ENCODE assay signal across 17 cellular contexts in the genomic region with DNA sequence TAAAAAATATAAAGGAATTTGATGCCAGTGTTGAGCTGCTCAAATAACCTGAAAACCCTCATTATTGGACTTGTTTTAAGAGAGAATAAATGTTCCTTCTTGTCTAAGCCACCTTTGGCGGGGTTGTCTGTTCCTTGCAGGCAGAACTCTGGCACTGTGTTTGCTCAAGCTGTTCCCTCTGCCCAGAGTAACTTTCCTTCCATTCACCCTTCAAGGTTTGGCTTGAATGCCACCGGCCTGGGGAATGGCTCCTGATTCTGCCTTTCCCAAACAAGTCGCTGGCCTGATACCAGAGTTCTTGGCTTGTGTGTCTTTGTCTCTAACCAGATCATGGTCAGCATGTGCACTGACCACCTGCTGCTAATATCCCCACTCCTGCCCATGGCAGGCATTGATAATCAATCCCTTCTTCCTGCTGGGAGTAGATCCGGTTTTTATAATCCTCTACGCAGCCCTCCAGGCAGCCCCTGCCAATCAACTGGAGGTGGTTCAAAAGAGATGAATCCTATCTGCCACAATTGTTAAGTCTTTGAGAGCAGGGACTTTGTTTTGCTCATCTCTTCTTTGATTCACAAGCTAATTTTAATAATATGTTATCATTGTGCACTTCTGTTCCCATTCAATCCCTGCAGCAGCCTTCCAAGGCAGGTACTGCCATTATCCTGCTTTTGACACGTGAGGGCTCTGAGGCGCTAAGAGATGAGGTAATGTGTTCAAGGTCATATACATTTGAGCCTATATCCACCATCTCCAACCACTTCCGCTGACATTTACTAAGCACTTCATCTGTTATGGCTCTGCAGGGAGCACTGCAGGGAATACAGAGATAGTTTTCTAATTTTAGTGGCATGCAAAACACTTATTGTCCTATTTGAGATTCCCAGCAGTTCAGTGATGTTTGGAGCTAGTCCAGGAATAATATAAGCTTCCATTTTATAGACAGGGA. TPM values are rescaled to one million over a fixed set of nuclear protein-coding genes. Genes with fewer than 3 reads are reported as not detected.
DNase-seq lines count a peak whose midpoint lies in the region; ATAC-seq and TF ChIP-seq lines count a peak whose summit lies in the region.
"Had no signal": no experiment of that assay in that cellular context is flagged by ENCODE, and none has a peak within 500 bp of the region (broad histone marks: within the 10 kb centered on the region; RNA-seq: fewer than 3 reads in every experiment).

No MANE protein-coding gene starts in this region.

- BruUV-seq in Panc1 (replicated peaks; lab: Mats Ljungman, UMichigan), result no TSS peak

- peaks cover 17% of the 10 kb centered on the region for H3K27me3 ChIP-seq in ACC112 (ENCODE audit: insufficient read depth, low read length)
- no peaks in the 10 kb centered on the region for H3K27me3 ChIP-seq in Panc1 (ENCODE audit: control insufficient read depth, insufficient read depth, low read length)
- no peaks in the 10 kb centered on the region for H3K27me3 ChIP-seq in iPS-20b (ENCODE audit: insufficient read depth, low read length)
- H3K27me3 ChIP-seq: BE2C, SJSA1 had no signal

- H3K79me2 ChIP-seq in ACC112 (ENCODE audit: control insufficient read depth, insufficient read depth, low read length, unreplicated experiment), result no peaks in the 10 kb centered on the region

- CTCF ChIA-PET in HEK293 (lab: Yijun Ruan, JAX), result interaction anchor here (1.0 to 1.6 kb wide), 5 partner anchors 16 to 444 kb away, joined by 3 to 5 read pairs (median 3); no protein-coding TSS in a partner anchor
- CTCF ChIA-PET in Panc1 (lab: Charles Lee), result no interaction called here

- H3K36me3 ChIP-seq in ACC112 (ENCODE audit: insufficient read depth, low read length) (no peaks in the 10 kb centered on the region), HEK293 (ENCODE audit: control insufficient read depth in 2 of 2, insufficient read depth in 1 of 2, low read length in 2 of 2) (no peaks in the 10 kb centered on the region), Panc1 (ENCODE audit: control insufficient read depth, insufficient read depth, low read length) (no peaks in the 10 kb centered on the region), iPS-20b (ENCODE audit: insufficient read depth, low read depth, low read length) (no peaks in the 10 kb centered on the region)
- H3K36me3 ChIP-seq: BE2C, SJSA1 had no signal

- intact Hi-C loops in Panc1 (cut with micrococcal nuclease; ENCODE audit: unreplicated experiment), result no loop called here

- TF ChIP-seq CTCF in HEK293 (tag by site-specific recombination; IDR thresholded peaks at IDR 0.05), result no peak
- no peak for TF ChIP-seq CTCF in Panc1 (IDR thresholded peaks at IDR 0.05)
- no peak for TF ChIP-seq CTCF in GM13976 (IDR thresholded peaks at IDR 0.05; ENCODE audit: borderline replicate concordance, control extremely low read depth, extremely low read depth, insufficient read depth, missing control alignments)

- DNase-seq in Panc1 (ENCODE audit: low read depth, low spot score) (no peak), NCI-H2171 (lab: John Stamatoyannopoulos, UW) (no peak), occipital lobe (lab: John Stamatoyannopoulos, UW) (no peak), GM13976 (ENCODE audit: low spot score) (no peak)
- DNase-seq: activated effector memory CD4-positive, alpha-beta T cell treated with Interleukin-2 at 50 U/mL for 16 hours; BE2C; DND-41; foreskin melanocyte; stimulated activated CD4-positive, alpha-beta T cell treated with anti-CD3 and anti-CD28 coated beads, Interleukin-2, amount 100 ng/mL, for 24 hours; stimulated activated CD8-positive, alpha-beta memory T cell treated with anti-CD3 and anti-CD28 coated beads, Interleukin-4, amount 100 ng/mL, for 48 hours had no signal

- in situ Hi-C loops in Panc1 (cut with HindIII; ENCODE audit: low pct_unique_long_range_greater_than_20kb, low sequenced_read_pairs), result no loop called here
- in situ Hi-C loops in GM13976 (cut with MboI; ENCODE audit: low sequenced_read_pairs, unreplicated experiment), result no loop called here

- peak overlapping the region; percentile 53; the same call in 1 of the 2 replicates for H3K9ac ChIP-seq in iPS-20b (ENCODE audit: low read depth, low read length)

- POLR2A ChIA-PET in HEK293 (lab: Yijun Ruan, JAX) (no interaction called here), Panc1 (lab: Charles Lee) (no interaction called here)

- H3K9me3 ChIP-seq in HEK293 (ENCODE audit: control insufficient read depth, insufficient read depth, low read depth, low read length) (no peaks in the 10 kb centered on the region), Panc1 (ENCODE audit: control insufficient read depth, insufficient read depth, low read depth, low read length) (no peaks in the 10 kb centered on the region), iPS-20b (ENCODE audit: insufficient read depth, low read depth, low read length) (no peaks in the 10 kb centered on the region)
- H3K9me3 ChIP-seq: BE2C, SJSA1 had no signal

- H3K4me1 ChIP-seq in ACC112 (ENCODE audit: control insufficient read depth, insufficient read depth, low read length, unreplicated experiment) (peaks cover 8% of the 10 kb centered on the region), HEK293 (ENCODE audit: control insufficient read depth, insufficient read depth, low read length) (peaks cover 8% of the 10 kb centered on the region), Panc1 (ENCODE audit: control insufficient read depth, insufficient read depth, low read length) (peaks cover 25% of the 10 kb centered on the region), iPS-20b (ENCODE audit: insufficient read depth, low read length) (peaks cover 24% of the 10 kb centered on the region)
- H3K4me1 ChIP-seq: SJSA1 had no signal

- H3K4me3 ChIP-seq in ACC112 (ENCODE audit: low read depth, low read length), result no peak overlapping the region
- H3K4me3 ChIP-seq in HEK293 (ENCODE audit: low read depth, low read length), result no peak overlapping the region
- H3K4me3 ChIP-seq in Panc1 (ENCODE audit: low read depth in 2 of 2, low read length in 2 of 2), result no peak overlapping the region
- H3K4me3 ChIP-seq in iPS-20b (ENCODE audit: low read length), result peak overlapping the region; percentile 17; the same call in 1 of the 2 replicates
- H3K4me3 ChIP-seq: SJSA1 had no signal

- no peak for ATAC-seq in Panc1
- no peak for ATAC-seq in HG02885 (IDR thresholded peaks at IDR 0.05; ENCODE audit: poor library complexity, unreplicated experiment)

- H2AFZ ChIP-seq in ACC112 (ENCODE audit: low read length, unreplicated experiment), result peak overlapping the region; percentile 9

- H3K27ac ChIP-seq in ACC112 (ENCODE audit: low read depth, low read length) (no peak overlapping the region), HEK293 (ENCODE audit: extremely low read depth, low read depth, low read length) (no peak overlapping the region; the same call in 1 of the 2 replicates), Panc1 (ENCODE audit: low read length) (peak overlapping the region; percentile 37; the same call in 1 of the 2 replicates), iPS-20b (ENCODE audit: low read length) (peak overlapping the region; percentile 6)
- H3K27ac ChIP-seq: SJSA1 had no signal

TF ChIP-seq in HEK293, 187 proteins besides CTCF, POLR2A, EP300 and RAD21 (continues in another document):
- TF ChIP-seq SP2 (tag by site-specific recombination; IDR thresholded peaks at IDR 0.05) (peak; percentile 9; the same call in 1 of the 2 replicates), ZIC2 (tag by site-specific recombination; IDR thresholded peaks at IDR 0.05) (peak; percentile 63), ZNF23 (tag by site-specific recombination; IDR thresholded peaks at IDR 0.05; ENCODE audit: borderline replicate concordance) (peak; percentile 82; the same call in 1 of the 2 replicates), ZNF544 (tag by site-specific recombination; IDR thresholded peaks at IDR 0.05) (no peak), IKZF3 (tag by site-specific recombination; IDR thresholded peaks at IDR 0.05) (peak; percentile 16; the same call in 1 of the 2 replicates), ZSCAN30 (tag by site-specific recombination; IDR thresholded peaks at IDR 0.05) (no peak), ZNF514 (tag by site-specific recombination; IDR thresholded peaks at IDR 0.05) (no peak), ZEB2 (tag by site-specific recombination; IDR thresholded peaks at IDR 0.05) (no peak), ZNF621 (tag by site-specific recombination; IDR thresholded peaks at IDR 0.05) (no peak), ZNF600 (tag by site-specific recombination; IDR thresholded peaks at IDR 0.05) (peak; percentile 79), ZBTB17 (tag by site-specific recombination; IDR thresholded peaks at IDR 0.05) (peak; percentile 80)
- TF ChIP-seq, protein P1, sequence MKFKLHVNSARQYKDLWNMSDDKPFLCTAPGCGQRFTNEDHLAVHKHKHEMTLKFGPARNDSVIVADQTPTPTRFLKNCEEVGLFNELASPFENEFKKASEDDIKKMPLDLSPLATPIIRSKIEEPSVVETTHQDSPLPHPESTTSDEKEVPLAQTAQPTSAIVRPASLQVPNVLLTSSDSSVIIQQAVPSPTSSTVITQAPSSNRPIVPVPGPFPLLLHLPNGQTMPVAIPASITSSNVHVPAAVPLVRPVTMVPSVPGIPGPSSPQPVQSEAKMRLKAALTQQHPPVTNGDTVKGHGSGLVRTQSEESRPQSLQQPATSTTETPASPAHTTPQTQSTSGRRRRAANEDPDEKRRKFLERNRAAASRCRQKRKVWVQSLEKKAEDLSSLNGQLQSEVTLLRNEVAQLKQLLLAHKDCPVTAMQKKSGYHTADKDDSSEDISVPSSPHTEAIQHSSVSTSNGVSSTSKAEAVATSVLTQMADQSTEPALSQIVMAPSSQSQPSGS (tag by site-specific recombination; IDR thresholded peaks at IDR 0.05; ENCODE audit: low read depth), result peak; percentile 88

RNA-seq across cellular contexts. Expression of a gene that starts 3.1 kb away (rescaled TPM):
- 45.4 TPM for total RNA-seq in Panc1 (2021; ENCODE audit: unreplicated experiment)
- 25.5 TPM for polyA plus RNA-seq in Panc1 (2012; ENCODE audit: insufficient read length)
- total RNA-seq in occipital lobe, result 2.0 TPM
- total RNA-seq: activated CD8-positive, alpha-beta T cell treated with anti-CD3 and anti-CD28 coated beads, Interleukin-2, amount 10 ng/mL, durations not matched to agents 7 days and 5 days; SJSA1 had no signal
- polyA plus RNA-seq: keratinocyte had no signal

RNA-seq across cellular contexts. Expression of a gene that starts 39.2 kb away (rescaled TPM):
- total RNA-seq in Panc1 (2021; ENCODE audit: unreplicated experiment), result 6.2 TPM
- polyA plus RNA-seq in Panc1 (2012; ENCODE audit: insufficient read length), result 2.8 TPM
- total RNA-seq in occipital lobe, result 12.6 TPM
- total RNA-seq: SJSA1 had no signal
- polyA plus RNA-seq: keratinocyte had no signal

RNA-seq across cellular contexts. Expression of a gene that starts 44.9 kb away (rescaled TPM):
- total RNA-seq in Panc1 (2021; ENCODE audit: unreplicated experiment) (0.98 TPM), occipital lobe (3.3 TPM)
- 1.1 TPM for polyA plus RNA-seq in Panc1 (2012; ENCODE audit: insufficient read length)
- total RNA-seq: activated CD8-positive, alpha-beta T cell treated with anti-CD3 and anti-CD28 coated beads, Interleukin-2, amount 10 ng/mL, durations not matched to agents 7 days and 5 days; SJSA1 had no signal
- polyA plus RNA-seq: keratinocyte had no signal

RNA-seq across cellular contexts. Expression of a gene that starts 55.3 kb away (rescaled TPM):
- total RNA-seq in Panc1 (2021; ENCODE audit: unreplicated experiment) (48.2 TPM), occipital lobe (4.1 TPM)
- 43.6 TPM for polyA plus RNA-seq in Panc1 (2012; ENCODE audit: insufficient read length)

Comparison
In these comparisons a context has a peak if more than half of its experiments do, and no peak if none do; other contexts are left out.
1. H3K27ac ChIP-seq: peak in Panc1 (single experiment) and iPS-20b (single experiment); none in ACC112 (single experiment) and HEK293 (single experiment).
2. RNA of a gene that starts 3.1 kb away (total RNA-seq): 45.4 TPM in Panc1 (single experiment); 2.0 TPM in occipital lobe (single experiment); every median in the first group is over 10 times any median in the second.